Comparison of ENCODE assay signal across 23 cellular contexts in genomic region chr12:111417290-111417689, GRCh38.
"Had no signal": no experiment of that assay in that cellular context is flagged by ENCODE, and none has a peak within 500 bp of the region (broad histone marks: within the 10 kb centered on the region; RNA-seq: fewer than 3 reads in every experiment).

No MANE protein-coding gene starts in this region.

- H3K27me3 Mint-ChIP-seq: activated CD4-positive, alpha-beta memory T cell treated with anti-CD3 and anti-CD28 coated beads, Interleukin-2, amount 10 ng/mL, durations not matched to agents 7 days and 5 days; activated CD4-positive, alpha-beta T cell treated with anti-CD3 and anti-CD28 coated beads for 36 hours had no signal

- H3K27ac Mint-ChIP-seq: activated CD4-positive, alpha-beta memory T cell treated with anti-CD3 and anti-CD28 coated beads, Interleukin-2, amount 10 ng/mL, durations not matched to agents 7 days and 5 days; activated CD4-positive, alpha-beta T cell treated with anti-CD3 and anti-CD28 coated beads for 36 hours had no signal

- H3K9me3 Mint-ChIP-seq: activated CD4-positive, alpha-beta memory T cell treated with anti-CD3 and anti-CD28 coated beads, Interleukin-2, amount 10 ng/mL, durations not matched to agents 7 days and 5 days had no signal

- DNase-seq: activated CD4-positive, alpha-beta memory T cell treated with anti-CD3 and anti-CD28 coated beads, Interleukin-2, amount 10 ng/mL, durations not matched to agents 7 days and 5 days; activated CD4-positive, alpha-beta T cell treated with anti-CD3 and anti-CD28 coated beads for 36 hours; activated CD4-positive, alpha-beta T cell treated with anti-CD3 and anti-CD28 coated beads, Interleukin-2, amount 50 U/mL, for 1 hour; activated naive CD4-positive, alpha-beta T cell treated with anti-CD3 and anti-CD28 coated beads, Interleukin-2, amount 50 U/mL, for 16 hours; activated T-cell treated with anti-CD3 and anti-CD28 coated beads for 4 hours; amniotic stem cell; body of pancreas; central memory CD4-positive, alpha-beta T cell; MM.1S; NCI-H1105; NCI-H1436 treated with DMSO at 0.1 percent for 48 hours; NCI-H187; NCI-H2081; NCI-H510A treated with DMSO at 0.1 percent for 48 hours; NCI-H69; NK-92 treated with Interleukin-12 subunit alpha and Interleukin-12 subunit beta, amount 100 ng/mL, for 24 hours; OCI-M1; Peyer's patch; SHP77; WERI-Rb-1 had no signal

- H3K9me3 ChIP-seq: ascending aorta, body of pancreas, Peyer's patch had no signal

- ATAC-seq: activated CD4-positive, alpha-beta T cell treated with anti-CD3 and anti-CD28 coated beads for 36 hours; body of pancreas had no signal

- H3K4me3 ChIP-seq: ascending aorta, body of pancreas, coronary artery, Peyer's patch had no signal

- H3K27ac ChIP-seq: ascending aorta, body of pancreas, coronary artery, Peyer's patch, RWPE1, WERI-Rb-1 had no signal

- H3K36me3 ChIP-seq: WERI-Rb-1 had no signal

- H3K4me3 Mint-ChIP-seq: activated CD4-positive, alpha-beta memory T cell treated with anti-CD3 and anti-CD28 coated beads, Interleukin-2, amount 10 ng/mL, durations not matched to agents 7 days and 5 days; activated CD4-positive, alpha-beta T cell treated with anti-CD3 and anti-CD28 coated beads for 36 hours had no signal
